In the genomic region with DNA sequence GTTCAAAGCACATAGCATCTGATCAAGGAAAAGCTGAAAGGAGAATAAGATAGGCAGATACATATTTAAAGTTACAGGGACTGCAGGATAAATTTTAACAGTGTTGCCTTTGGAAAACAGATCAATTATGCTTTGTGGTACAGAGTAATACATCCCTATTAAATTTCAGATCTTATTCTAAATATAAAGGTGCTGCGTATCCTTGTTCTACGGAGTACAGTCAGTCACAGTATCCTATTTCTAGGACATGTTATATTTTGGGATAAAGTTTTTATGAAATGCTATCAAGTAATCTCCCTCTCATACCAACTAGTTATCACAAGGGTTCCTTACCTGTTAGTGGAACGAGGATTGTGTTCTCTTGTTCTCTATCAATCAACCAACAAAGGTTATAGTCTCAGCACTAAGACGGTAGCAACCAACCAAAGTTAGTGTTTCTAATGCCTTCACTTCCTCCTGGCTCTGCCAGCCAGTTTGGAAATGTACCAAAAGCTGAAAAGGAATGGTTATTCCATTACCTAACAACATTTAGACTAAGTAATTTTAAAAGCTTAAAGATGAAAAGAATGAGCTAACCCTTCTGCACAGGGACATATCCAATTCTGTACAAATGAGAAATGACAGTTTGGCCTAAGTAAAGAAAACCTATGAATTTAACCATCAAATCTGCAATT, we compare ENCODE assay signal across 2 cellular contexts.
TF ChIP-seq lines count a peak whose summit lies in the region.

No MANE protein-coding gene starts in this region.

TF ChIP-seq in SK-N-SH, 30 proteins besides CTCF, POLR2A, EP300 and RAD21:
- TF ChIP-seq POLR2AphosphoS5 (IDR thresholded peaks at IDR 0.05; ENCODE audit: low read depth, low read length) (no peak), RXRA (IDR thresholded peaks at IDR 0.05; ENCODE audit: borderline replicate concordance, low read depth) (no peak), YY1 (IDR thresholded peaks at IDR 0.05; ENCODE audit: low read depth) (no peak), TAF1 (IDR thresholded peaks at IDR 0.05; ENCODE audit: borderline replicate concordance, low read depth, low read length) (no peak)
- TF ChIP-seq, protein P1, sequence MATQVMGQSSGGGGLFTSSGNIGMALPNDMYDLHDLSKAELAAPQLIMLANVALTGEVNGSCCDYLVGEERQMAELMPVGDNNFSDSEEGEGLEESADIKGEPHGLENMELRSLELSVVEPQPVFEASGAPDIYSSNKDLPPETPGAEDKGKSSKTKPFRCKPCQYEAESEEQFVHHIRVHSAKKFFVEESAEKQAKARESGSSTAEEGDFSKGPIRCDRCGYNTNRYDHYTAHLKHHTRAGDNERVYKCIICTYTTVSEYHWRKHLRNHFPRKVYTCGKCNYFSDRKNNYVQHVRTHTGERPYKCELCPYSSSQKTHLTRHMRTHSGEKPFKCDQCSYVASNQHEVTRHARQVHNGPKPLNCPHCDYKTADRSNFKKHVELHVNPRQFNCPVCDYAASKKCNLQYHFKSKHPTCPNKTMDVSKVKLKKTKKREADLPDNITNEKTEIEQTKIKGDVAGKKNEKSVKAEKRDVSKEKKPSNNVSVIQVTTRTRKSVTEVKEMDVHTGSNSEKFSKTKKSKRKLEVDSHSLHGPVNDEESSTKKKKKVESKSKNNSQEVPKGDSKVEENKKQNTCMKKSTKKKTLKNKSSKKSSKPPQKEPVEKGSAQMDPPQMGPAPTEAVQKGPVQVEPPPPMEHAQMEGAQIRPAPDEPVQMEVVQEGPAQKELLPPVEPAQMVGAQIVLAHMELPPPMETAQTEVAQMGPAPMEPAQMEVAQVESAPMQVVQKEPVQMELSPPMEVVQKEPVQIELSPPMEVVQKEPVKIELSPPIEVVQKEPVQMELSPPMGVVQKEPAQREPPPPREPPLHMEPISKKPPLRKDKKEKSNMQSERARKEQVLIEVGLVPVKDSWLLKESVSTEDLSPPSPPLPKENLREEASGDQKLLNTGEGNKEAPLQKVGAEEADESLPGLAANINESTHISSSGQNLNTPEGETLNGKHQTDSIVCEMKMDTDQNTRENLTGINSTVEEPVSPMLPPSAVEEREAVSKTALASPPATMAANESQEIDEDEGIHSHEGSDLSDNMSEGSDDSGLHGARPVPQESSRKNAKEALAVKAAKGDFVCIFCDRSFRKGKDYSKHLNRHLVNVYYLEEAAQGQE (IDR thresholded peaks at IDR 0.05; ENCODE audit: low read depth, low read length), result no peak
- TF ChIP-seq, protein P2, sequence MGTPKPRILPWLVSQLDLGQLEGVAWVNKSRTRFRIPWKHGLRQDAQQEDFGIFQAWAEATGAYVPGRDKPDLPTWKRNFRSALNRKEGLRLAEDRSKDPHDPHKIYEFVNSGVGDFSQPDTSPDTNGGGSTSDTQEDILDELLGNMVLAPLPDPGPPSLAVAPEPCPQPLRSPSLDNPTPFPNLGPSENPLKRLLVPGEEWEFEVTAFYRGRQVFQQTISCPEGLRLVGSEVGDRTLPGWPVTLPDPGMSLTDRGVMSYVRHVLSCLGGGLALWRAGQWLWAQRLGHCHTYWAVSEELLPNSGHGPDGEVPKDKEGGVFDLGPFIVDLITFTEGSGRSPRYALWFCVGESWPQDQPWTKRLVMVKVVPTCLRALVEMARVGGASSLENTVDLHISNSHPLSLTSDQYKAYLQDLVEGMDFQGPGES (IDR thresholded peaks at IDR 0.05; ENCODE audit: low read depth, low read length), result no peak
- TF ChIP-seq, protein P3, sequence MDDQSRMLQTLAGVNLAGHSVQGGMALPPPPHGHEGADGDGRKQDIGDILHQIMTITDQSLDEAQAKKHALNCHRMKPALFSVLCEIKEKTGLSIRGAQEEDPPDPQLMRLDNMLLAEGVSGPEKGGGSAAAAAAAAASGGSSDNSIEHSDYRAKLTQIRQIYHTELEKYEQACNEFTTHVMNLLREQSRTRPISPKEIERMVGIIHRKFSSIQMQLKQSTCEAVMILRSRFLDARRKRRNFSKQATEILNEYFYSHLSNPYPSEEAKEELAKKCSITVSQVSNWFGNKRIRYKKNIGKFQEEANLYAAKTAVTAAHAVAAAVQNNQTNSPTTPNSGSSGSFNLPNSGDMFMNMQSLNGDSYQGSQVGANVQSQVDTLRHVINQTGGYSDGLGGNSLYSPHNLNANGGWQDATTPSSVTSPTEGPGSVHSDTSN (IDR thresholded peaks at IDR 0.05), result 0 out of 2 replicates have a peak, but pooled peaks have one; percentile 17
- TF ChIP-seq, protein P4, sequence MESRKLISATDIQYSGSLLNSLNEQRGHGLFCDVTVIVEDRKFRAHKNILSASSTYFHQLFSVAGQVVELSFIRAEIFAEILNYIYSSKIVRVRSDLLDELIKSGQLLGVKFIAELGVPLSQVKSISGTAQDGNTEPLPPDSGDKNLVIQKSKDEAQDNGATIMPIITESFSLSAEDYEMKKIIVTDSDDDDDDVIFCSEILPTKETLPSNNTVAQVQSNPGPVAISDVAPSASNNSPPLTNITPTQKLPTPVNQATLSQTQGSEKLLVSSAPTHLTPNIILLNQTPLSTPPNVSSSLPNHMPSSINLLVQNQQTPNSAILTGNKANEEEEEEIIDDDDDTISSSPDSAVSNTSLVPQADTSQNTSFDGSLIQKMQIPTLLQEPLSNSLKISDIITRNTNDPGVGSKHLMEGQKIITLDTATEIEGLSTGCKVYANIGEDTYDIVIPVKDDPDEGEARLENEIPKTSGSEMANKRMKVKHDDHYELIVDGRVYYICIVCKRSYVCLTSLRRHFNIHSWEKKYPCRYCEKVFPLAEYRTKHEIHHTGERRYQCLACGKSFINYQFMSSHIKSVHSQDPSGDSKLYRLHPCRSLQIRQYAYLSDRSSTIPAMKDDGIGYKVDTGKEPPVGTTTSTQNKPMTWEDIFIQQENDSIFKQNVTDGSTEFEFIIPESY (IDR thresholded peaks at IDR 0.05; ENCODE audit: borderline replicate concordance, low read depth), result no peak
TF ChIP-seq in SK-N-SH: peak in this region for 1.

TF ChIP-seq in H1, 55 proteins besides CTCF, POLR2A, EP300 and RAD21:
- TF ChIP-seq POLR2AphosphoS5 (IDR thresholded peaks at IDR 0.05; ENCODE audit: low read depth, low read length) (no peak), EZH2 (IDR thresholded peaks at IDR 0.05; ENCODE audit: low read depth, low read length, severe bottlenecking) (no peak), RBBP5 (IDR thresholded peaks at IDR 0.05; ENCODE audit: borderline replicate concordance, low read depth, low read length) (no peak), NRF1 (IDR thresholded peaks at IDR 0.05; ENCODE audit: low read depth, low read length) (no peak), BCL11A (IDR thresholded peaks at IDR 0.05; ENCODE audit: low read depth in 2 of 2, low read length in 2 of 2) (no peak), HDAC6 (IDR thresholded peaks at IDR 0.05; ENCODE audit: low read depth, low read length) (no peak), SP1 (IDR thresholded peaks at IDR 0.05; ENCODE audit: low read depth, low read length) (no peak), YY1 (IDR thresholded peaks at IDR 0.05; ENCODE audit: low read depth, low read length) (no peak), JUN (IDR thresholded peaks at IDR 0.05; ENCODE audit: low read depth, low read length) (no peak), TCF12 (IDR thresholded peaks at IDR 0.05; ENCODE audit: low read depth, low read length) (no peak), ZNF274 (IDR thresholded peaks at IDR 0.05; ENCODE audit: borderline replicate concordance, extremely low read depth, low read length) (no peak)
- TF ChIP-seq, protein P5, sequence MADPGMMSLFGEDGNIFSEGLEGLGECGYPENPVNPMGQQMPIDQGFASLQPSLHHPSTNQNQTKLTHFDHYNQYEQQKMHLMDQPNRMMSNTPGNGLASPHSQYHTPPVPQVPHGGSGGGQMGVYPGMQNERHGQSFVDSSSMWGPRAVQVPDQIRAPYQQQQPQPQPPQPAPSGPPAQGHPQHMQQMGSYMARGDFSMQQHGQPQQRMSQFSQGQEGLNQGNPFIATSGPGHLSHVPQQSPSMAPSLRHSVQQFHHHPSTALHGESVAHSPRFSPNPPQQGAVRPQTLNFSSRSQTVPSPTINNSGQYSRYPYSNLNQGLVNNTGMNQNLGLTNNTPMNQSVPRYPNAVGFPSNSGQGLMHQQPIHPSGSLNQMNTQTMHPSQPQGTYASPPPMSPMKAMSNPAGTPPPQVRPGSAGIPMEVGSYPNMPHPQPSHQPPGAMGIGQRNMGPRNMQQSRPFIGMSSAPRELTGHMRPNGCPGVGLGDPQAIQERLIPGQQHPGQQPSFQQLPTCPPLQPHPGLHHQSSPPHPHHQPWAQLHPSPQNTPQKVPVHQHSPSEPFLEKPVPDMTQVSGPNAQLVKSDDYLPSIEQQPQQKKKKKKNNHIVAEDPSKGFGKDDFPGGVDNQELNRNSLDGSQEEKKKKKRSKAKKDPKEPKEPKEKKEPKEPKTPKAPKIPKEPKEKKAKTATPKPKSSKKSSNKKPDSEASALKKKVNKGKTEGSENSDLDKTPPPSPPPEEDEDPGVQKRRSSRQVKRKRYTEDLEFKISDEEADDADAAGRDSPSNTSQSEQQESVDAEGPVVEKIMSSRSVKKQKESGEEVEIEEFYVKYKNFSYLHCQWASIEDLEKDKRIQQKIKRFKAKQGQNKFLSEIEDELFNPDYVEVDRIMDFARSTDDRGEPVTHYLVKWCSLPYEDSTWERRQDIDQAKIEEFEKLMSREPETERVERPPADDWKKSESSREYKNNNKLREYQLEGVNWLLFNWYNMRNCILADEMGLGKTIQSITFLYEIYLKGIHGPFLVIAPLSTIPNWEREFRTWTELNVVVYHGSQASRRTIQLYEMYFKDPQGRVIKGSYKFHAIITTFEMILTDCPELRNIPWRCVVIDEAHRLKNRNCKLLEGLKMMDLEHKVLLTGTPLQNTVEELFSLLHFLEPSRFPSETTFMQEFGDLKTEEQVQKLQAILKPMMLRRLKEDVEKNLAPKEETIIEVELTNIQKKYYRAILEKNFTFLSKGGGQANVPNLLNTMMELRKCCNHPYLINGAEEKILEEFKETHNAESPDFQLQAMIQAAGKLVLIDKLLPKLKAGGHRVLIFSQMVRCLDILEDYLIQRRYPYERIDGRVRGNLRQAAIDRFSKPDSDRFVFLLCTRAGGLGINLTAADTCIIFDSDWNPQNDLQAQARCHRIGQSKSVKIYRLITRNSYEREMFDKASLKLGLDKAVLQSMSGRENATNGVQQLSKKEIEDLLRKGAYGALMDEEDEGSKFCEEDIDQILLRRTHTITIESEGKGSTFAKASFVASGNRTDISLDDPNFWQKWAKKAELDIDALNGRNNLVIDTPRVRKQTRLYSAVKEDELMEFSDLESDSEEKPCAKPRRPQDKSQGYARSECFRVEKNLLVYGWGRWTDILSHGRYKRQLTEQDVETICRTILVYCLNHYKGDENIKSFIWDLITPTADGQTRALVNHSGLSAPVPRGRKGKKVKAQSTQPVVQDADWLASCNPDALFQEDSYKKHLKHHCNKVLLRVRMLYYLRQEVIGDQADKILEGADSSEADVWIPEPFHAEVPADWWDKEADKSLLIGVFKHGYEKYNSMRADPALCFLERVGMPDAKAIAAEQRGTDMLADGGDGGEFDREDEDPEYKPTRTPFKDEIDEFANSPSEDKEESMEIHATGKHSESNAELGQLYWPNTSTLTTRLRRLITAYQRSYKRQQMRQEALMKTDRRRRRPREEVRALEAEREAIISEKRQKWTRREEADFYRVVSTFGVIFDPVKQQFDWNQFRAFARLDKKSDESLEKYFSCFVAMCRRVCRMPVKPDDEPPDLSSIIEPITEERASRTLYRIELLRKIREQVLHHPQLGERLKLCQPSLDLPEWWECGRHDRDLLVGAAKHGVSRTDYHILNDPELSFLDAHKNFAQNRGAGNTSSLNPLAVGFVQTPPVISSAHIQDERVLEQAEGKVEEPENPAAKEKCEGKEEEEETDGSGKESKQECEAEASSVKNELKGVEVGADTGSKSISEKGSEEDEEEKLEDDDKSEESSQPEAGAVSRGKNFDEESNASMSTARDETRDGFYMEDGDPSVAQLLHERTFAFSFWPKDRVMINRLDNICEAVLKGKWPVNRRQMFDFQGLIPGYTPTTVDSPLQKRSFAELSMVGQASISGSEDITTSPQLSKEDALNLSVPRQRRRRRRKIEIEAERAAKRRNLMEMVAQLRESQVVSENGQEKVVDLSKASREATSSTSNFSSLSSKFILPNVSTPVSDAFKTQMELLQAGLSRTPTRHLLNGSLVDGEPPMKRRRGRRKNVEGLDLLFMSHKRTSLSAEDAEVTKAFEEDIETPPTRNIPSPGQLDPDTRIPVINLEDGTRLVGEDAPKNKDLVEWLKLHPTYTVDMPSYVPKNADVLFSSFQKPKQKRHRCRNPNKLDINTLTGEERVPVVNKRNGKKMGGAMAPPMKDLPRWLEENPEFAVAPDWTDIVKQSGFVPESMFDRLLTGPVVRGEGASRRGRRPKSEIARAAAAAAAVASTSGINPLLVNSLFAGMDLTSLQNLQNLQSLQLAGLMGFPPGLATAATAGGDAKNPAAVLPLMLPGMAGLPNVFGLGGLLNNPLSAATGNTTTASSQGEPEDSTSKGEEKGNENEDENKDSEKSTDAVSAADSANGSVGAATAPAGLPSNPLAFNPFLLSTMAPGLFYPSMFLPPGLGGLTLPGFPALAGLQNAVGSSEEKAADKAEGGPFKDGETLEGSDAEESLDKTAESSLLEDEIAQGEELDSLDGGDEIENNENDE (IDR thresholded peaks at IDR 0.05; ENCODE audit: insufficient replicate concordance, low read length), result no peak
